11 cellular contexts compared by ENCODE assay signal in the genomic region with DNA sequence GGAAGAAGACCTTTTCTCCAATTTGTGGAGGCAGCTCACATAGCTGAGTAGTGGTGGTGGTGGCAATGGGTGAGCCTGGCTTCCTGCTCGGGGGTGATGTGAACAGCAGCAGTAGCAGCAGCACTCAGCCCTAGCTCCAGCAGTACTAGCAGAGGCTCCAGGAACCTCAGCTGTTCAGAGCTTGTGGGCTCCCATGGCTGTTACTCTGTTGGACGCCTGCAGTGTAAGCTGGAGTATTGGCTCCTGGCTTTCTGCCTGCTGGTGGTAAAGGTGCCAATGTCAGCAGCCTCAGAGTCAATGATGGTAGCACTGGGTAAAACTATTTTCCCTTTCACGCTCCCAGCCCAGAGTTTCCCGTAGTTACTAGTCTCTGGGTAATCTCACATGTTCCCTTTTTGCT. TPM values are rescaled to one million over a fixed set of nuclear protein-coding genes. Genes with fewer than 3 reads are reported as not detected.
A peak's percentile ranks its signal among the peaks of the same experiment; 100 is the strongest.
DNase-seq lines count a peak whose midpoint lies in the region; ATAC-seq and TF ChIP-seq lines count a peak whose summit lies in the region.
"Had no signal": no experiment of that assay in that cellular context is flagged by ENCODE, and none has a peak within 500 bp of the region (broad histone marks: within the 10 kb centered on the region; RNA-seq: fewer than 3 reads in every experiment).

No MANE protein-coding gene starts in this region.

- H3K27me3 Mint-ChIP-seq in T-helper 2 cell treated with Interferon-gamma antibody and Interleukin-4, amounts not matched to agents 5 μg/mL and 100 μg/mL, for 36 hours (ENCODE audit: low read depth), result no peaks in the 10 kb centered on the region
- H3K27me3 Mint-ChIP-seq: central memory CD8-positive, alpha-beta T cell had no signal

- ATAC-seq in Panc1 (no peak), psoas muscle (no peak)
- ATAC-seq: stimulated activated naive CD8-positive, alpha-beta T cell treated with anti-CD3 and anti-CD28 coated beads, Interleukin-15, Interleukin-2, amounts not matched to agents 100 U/mL and 50 U/mL, for 24 hours had no signal

- H3K27ac Mint-ChIP-seq in T-helper 2 cell treated with Interferon-gamma antibody and Interleukin-4, amounts not matched to agents 5 μg/mL and 100 μg/mL, for 36 hours, result no peak overlapping the region

- H3K27me3 ChIP-seq in Panc1 (ENCODE audit: control insufficient read depth, insufficient read depth, low read length) (no peaks in the 10 kb centered on the region), psoas muscle (ENCODE audit: insufficient read depth in 3 of 3, low read length in 2 of 3) (no peaks in the 10 kb centered on the region)

- no peaks in the 10 kb centered on the region; the same call in 1 of the 2 replicates for H3K36me3 ChIP-seq in Panc1 (ENCODE audit: control insufficient read depth, insufficient read depth, low read length)
- no peaks in the 10 kb centered on the region for H3K36me3 ChIP-seq in psoas muscle (ENCODE audit: insufficient read depth in 1 of 2, low read depth in 1 of 2)

- no peak overlapping the region for H3K4me3 ChIP-seq in Jurkat, Clone E6-1 (ENCODE audit: low read length)
- H3K4me3 ChIP-seq in Panc1 (ENCODE audit: low read depth in 2 of 2, low read length in 2 of 2), result no peak overlapping the region
- H3K4me3 ChIP-seq in fibroblast of pulmonary artery (replicated peaks; ENCODE audit: low read depth, low read length), result no peak overlapping the region
- no peak overlapping the region for H3K4me3 ChIP-seq in psoas muscle

- peak; percentile 51 for DNase-seq in Jurkat, Clone E6-1 (ENCODE audit: low read depth, low spot score)
- DNase-seq in Panc1 (ENCODE audit: low read depth, low spot score) (no peak), fibroblast of pulmonary artery (ENCODE audit: low read depth) (peak; percentile 20), psoas muscle (peak in 1 of 2 donors; percentile 35), ACHN (no peak), retina (no peak)
- DNase-seq in T-helper 2 cell treated with Interferon-gamma antibody and Interleukin-4, amounts not matched to agents 5 μg/mL and 100 μg/mL, for 36 hours (ENCODE audit: low spot score), result no peak
- DNase-seq in activated effector memory CD4-positive, alpha-beta T cell treated with Interleukin-2 at 50 U/mL for 16 hours, result no peak
- DNase-seq: stimulated activated naive CD8-positive, alpha-beta T cell treated with anti-CD3 and anti-CD28 coated beads, Interleukin-15, Interleukin-2, amounts not matched to agents 100 U/mL and 50 U/mL, for 24 hours had no signal

- no peak for TF ChIP-seq CTCF in Panc1 (IDR thresholded peaks at IDR 0.05)
- TF ChIP-seq CTCF in fibroblast of pulmonary artery (IDR thresholded peaks at IDR 0.05; ENCODE audit: low read length, missing control alignments), result no peak
- TF ChIP-seq CTCF in psoas muscle (IDR thresholded peaks at IDR 0.05), result no peak

- peaks cover 17% of the 10 kb centered on the region for H3K4me1 ChIP-seq in Panc1 (ENCODE audit: control insufficient read depth, insufficient read depth, low read length)
- peaks cover 13% of the 10 kb centered on the region for H3K4me1 ChIP-seq in psoas muscle

- peaks cover 15% of the 10 kb centered on the region for H3K36me3 Mint-ChIP-seq in T-helper 2 cell treated with Interferon-gamma antibody and Interleukin-4, amounts not matched to agents 5 μg/mL and 100 μg/mL, for 36 hours (ENCODE audit: low read depth)

- peaks cover 11% of the 10 kb centered on the region for H3K4me1 Mint-ChIP-seq in T-helper 2 cell treated with Interferon-gamma antibody and Interleukin-4, amounts not matched to agents 5 μg/mL and 100 μg/mL, for 36 hours (ENCODE audit: low read depth)

- peak overlapping the region; percentile 13 for H3K27ac ChIP-seq in Panc1 (ENCODE audit: low read length)
- H3K27ac ChIP-seq in psoas muscle, result peak overlapping the region; percentile 10
- H3K27ac ChIP-seq: KMS-11 had no signal

- no TSS peak for BruUV-seq in Panc1 (replicated peaks; lab: Mats Ljungman, UMichigan)

- CTCF ChIA-PET in Panc1 (lab: Charles Lee), result no interaction called here

- no peaks in the 10 kb centered on the region for H3K9me3 ChIP-seq in Panc1 (ENCODE audit: control insufficient read depth, insufficient read depth, low read depth, low read length)
- H3K9me3 ChIP-seq in psoas muscle, result no peaks in the 10 kb centered on the region

- intact Hi-C loops in Panc1 (cut with micrococcal nuclease; ENCODE audit: unreplicated experiment), result no loop called here
- intact Hi-C loops in psoas muscle (cut with DNase I), result loop anchor here (5.0 to 10.0 kb wide), 3 partner anchors 53 to 540 kb away; partner anchors contain the start of genes PRELID3A (in 1 of the 2) and PTPN2 (in 1 of the 2)

- in situ Hi-C loops in Panc1 (cut with HindIII; ENCODE audit: low pct_unique_long_range_greater_than_20kb, low sequenced_read_pairs), result no loop called here
- in situ Hi-C loops in ACHN (cut with HindIII; ENCODE audit: low pct_ligation_motif_present, low pct_unique_long_range_greater_than_20kb, low sequenced_read_pairs), result no loop called here

- 21 to 29% (median 24%) methylated on average over 4 of the region's 4 CpGs for WGBS in psoas muscle, 3 donors

- POLR2A ChIA-PET in Panc1 (lab: Charles Lee), result interaction anchor here (0.7 kb wide), 1 partner anchor 61 kb away, joined by 4 read pairs; the partner anchor contains the start of gene PTPN2

- H3K9me3 Mint-ChIP-seq in T-helper 2 cell treated with Interferon-gamma antibody and Interleukin-4, amounts not matched to agents 5 μg/mL and 100 μg/mL, for 36 hours, result no peaks in the 10 kb centered on the region
- H3K9me3 Mint-ChIP-seq: central memory CD8-positive, alpha-beta T cell had no signal

- no peak overlapping the region for H3K4me3 Mint-ChIP-seq in T-helper 2 cell treated with Interferon-gamma antibody and Interleukin-4, amounts not matched to agents 5 μg/mL and 100 μg/mL, for 36 hours
- H3K4me3 Mint-ChIP-seq: central memory CD8-positive, alpha-beta T cell had no signal

RNA-seq across cellular contexts. Expression of gene SEH1L, which starts 3.1 kb away (rescaled TPM):
- 65.4 TPM for polyA plus RNA-seq in Jurkat, Clone E6-1 (2012; ENCODE audit: insufficient read depth, insufficient read length)
- total RNA-seq in Panc1 (2021; ENCODE audit: unreplicated experiment), result 86.5 TPM
- polyA plus RNA-seq in Panc1 (2012; ENCODE audit: insufficient read length), result 42.7 TPM
- total RNA-seq in psoas muscle, result 10 to 100 TPM; 22.7 to 53.4 (median 36.7) TPM
- polyA plus RNA-seq in psoas muscle, result 10 to 100 TPM; 33.8 to 70.9 (median 46.6) TPM

RNA-seq across cellular contexts. Expression of gene CEP192, which starts 46.4 kb away (rescaled TPM):
- polyA plus RNA-seq in Jurkat, Clone E6-1 (2012; ENCODE audit: insufficient read depth, insufficient read length), result 24.8 TPM
- total RNA-seq in Panc1 (2021; ENCODE audit: unreplicated experiment) (27.2 TPM), psoas muscle (10 to 100 TPM in 2 of 4 donors, 1 to 10 TPM in 2; 5.2 to 12.3 (median 9.2) TPM)
- polyA plus RNA-seq in Panc1 (2012; ENCODE audit: insufficient read length), result 11.5 TPM
- polyA plus RNA-seq in psoas muscle, result 1 to 10 TPM; 3.1 to 4.7 (median 4.7) TPM

Comparison
In these comparisons a context has a peak if more than half of its experiments do, and no peak if none do; other contexts are left out.
1. DNase-seq: peak in Jurkat, Clone E6-1 (single experiment) and fibroblast of pulmonary artery (single experiment); none in Panc1 (single experiment), T-helper 2 cell treated with Interferon-gamma antibody and Interleukin-4, amounts not matched to agents 5 μg/mL and 100 μg/mL, for 36 hours (single experiment), activated effector memory CD4-positive, alpha-beta T cell treated with Interleukin-2 at 50 U/mL for 16 hours (single experiment), ACHN (single experiment) and retina (single experiment).